ENCODE assay signal across 15 cellular contexts in genomic region chr14:24426150-24426911, GRCh38. TPM values are rescaled to one million over a fixed set of nuclear protein-coding genes. Genes with fewer than 3 reads are reported as not detected.
DNase-seq lines count a peak whose midpoint lies in the region; ATAC-seq, FAIRE-seq and TF ChIP-seq lines count a peak whose summit lies in the region.
"Had no signal": no experiment of that assay in that cellular context is flagged by ENCODE, and none has a peak within 500 bp of the region (broad histone marks: within the 10 kb centered on the region; RNA-seq: fewer than 3 reads in every experiment).

No MANE protein-coding gene starts in this region.

- H3K9me3 Mint-ChIP-seq in natural killer cell (no peaks in the 10 kb centered on the region), type B pancreatic cell (no peaks in the 10 kb centered on the region)
- H3K9me3 Mint-ChIP-seq in natural killer cell treated with Interleukin-12 subunit alpha and Interleukin-12 subunit beta and Interleukin-15 and Interleukin-18, amount 100 ng/mL, for 72 hours = no peaks in the 10 kb centered on the region
- no peaks in the 10 kb centered on the region for H3K9me3 Mint-ChIP-seq in activated T-helper 2 cell treated with anti-CD3 and anti-CD28 coated beads, Interferon-gamma antibody, Interleukin-2, Interleukin-4, amounts not matched to agents 10 μg/mL and 5 μg/mL and 100 μg/mL, durations not matched to agents 14 hours and 24 hours and 36 hours
- H3K9me3 Mint-ChIP-seq: neural progenitor cell had no signal

- dilution Hi-C loops in keratinocyte (cut with MboI; ENCODE audit: extremely low pct_ligation_motif_present, low sequenced_read_pairs) = no loop called here

- H3K9me3 ChIP-seq in keratinocyte (ENCODE audit: control insufficient read depth, low read depth, low read length) (no peaks in the 10 kb centered on the region), osteoblast (ENCODE audit: low read depth, low read length) (no peaks in the 10 kb centered on the region)

- H3K4me1 Mint-ChIP-seq in natural killer cell (peaks cover 6 to 18% of the 10 kb centered on the region in 2 donors), type B pancreatic cell (ENCODE audit: unreplicated experiment) (peaks cover 5% of the 10 kb centered on the region)
- peaks cover 16 to 23% of the 10 kb centered on the region in 2 donors for H3K4me1 Mint-ChIP-seq in natural killer cell treated with Interleukin-12 subunit alpha and Interleukin-12 subunit beta and Interleukin-15 and Interleukin-18, amount 100 ng/mL, for 72 hours (ENCODE audit: low read depth in 2 of 2)
- H3K4me1 Mint-ChIP-seq in activated T-helper 2 cell treated with anti-CD3 and anti-CD28 coated beads, Interferon-gamma antibody, Interleukin-2, Interleukin-4, amounts not matched to agents 10 μg/mL and 5 μg/mL and 100 μg/mL, durations not matched to agents 14 hours and 24 hours and 36 hours (ENCODE audit: low read depth) = peaks cover 31% of the 10 kb centered on the region

- H3K36me3 ChIP-seq in keratinocyte (ENCODE audit: control insufficient read depth in 2 of 2, extremely low read depth in 1 of 2, insufficient read depth in 2 of 2, low read length in 2 of 2) (peaks cover 0 to 2% of the 10 kb centered on the region in 2 experiments), osteoblast (ENCODE audit: insufficient read depth, low read length) (no peaks in the 10 kb centered on the region)
- H3K36me3 ChIP-seq: neural progenitor cell had no signal

- H3K27ac ChIP-seq in keratinocyte (ENCODE audit: control insufficient read depth, insufficient read depth, low read length) (no peak overlapping the region), osteoblast (ENCODE audit: low read depth, low read length) (no peak overlapping the region)
- H3K27ac ChIP-seq: KMS-11, neural progenitor cell had no signal

- H3K36me3 Mint-ChIP-seq in natural killer cell (no peaks in the 10 kb centered on the region), type B pancreatic cell (no peaks in the 10 kb centered on the region)
- H3K36me3 Mint-ChIP-seq in natural killer cell treated with Interleukin-12 subunit alpha and Interleukin-12 subunit beta and Interleukin-15 and Interleukin-18, amount 100 ng/mL, for 72 hours = no peaks in the 10 kb centered on the region
- H3K36me3 Mint-ChIP-seq in activated T-helper 2 cell treated with anti-CD3 and anti-CD28 coated beads, Interferon-gamma antibody, Interleukin-2, Interleukin-4, amounts not matched to agents 10 μg/mL and 5 μg/mL and 100 μg/mL, durations not matched to agents 14 hours and 24 hours and 36 hours (ENCODE audit: low read depth) = peaks cover 9% of the 10 kb centered on the region
- H3K36me3 Mint-ChIP-seq: neural progenitor cell had no signal

- H3K79me2 ChIP-seq in keratinocyte (ENCODE audit: control insufficient read depth, insufficient read depth, low read length) (peaks cover 10% of the 10 kb centered on the region), osteoblast (ENCODE audit: insufficient read depth, low read length) (peaks cover 13% of the 10 kb centered on the region)

- H2AFZ ChIP-seq in keratinocyte (ENCODE audit: control insufficient read depth, low read length) = peak overlapping the region; percentile 21
- no peak overlapping the region for H2AFZ ChIP-seq in osteoblast (ENCODE audit: low read length)
- H2AFZ ChIP-seq: neural progenitor cell had no signal

- ATAC-seq in natural killer cell (no peak), HG02885 (IDR thresholded peaks at IDR 0.05; ENCODE audit: poor library complexity, unreplicated experiment) (no peak)
- no peak for ATAC-seq in natural killer cell treated with Interleukin-12 subunit alpha and Interleukin-12 subunit beta and Interleukin-15 and Interleukin-18, amount 100 ng/mL, for 72 hours

- H3K4me1 ChIP-seq in keratinocyte (ENCODE audit: control insufficient read depth, extremely low read depth, insufficient read depth, low read length) (peaks cover 38% of the 10 kb centered on the region), osteoblast (ENCODE audit: insufficient read depth, low read length) (peaks cover 26% of the 10 kb centered on the region)
- H3K4me1 ChIP-seq: neural progenitor cell had no signal

- DNase-seq in natural killer cell (no peak), keratinocyte (ENCODE audit: low read depth, low spot score) (no peak), type B pancreatic cell (ENCODE audit: extremely low spot score, unreplicated experiment) (no peak), NCI-H69 (lab: John Stamatoyannopoulos, UW) (no peak), osteoblast (ENCODE audit: insufficient read length, low spot score, missing footprints) (no peak)
- DNase-seq in natural killer cell treated with Interleukin-12 subunit alpha and Interleukin-12 subunit beta and Interleukin-15 and Interleukin-18, amount 100 ng/mL, for 72 hours (ENCODE audit: low spot score) = no peak
- DNase-seq in activated T-helper 2 cell treated with anti-CD3 and anti-CD28 coated beads, Interferon-gamma antibody, Interleukin-2, Interleukin-4, amounts not matched to agents 10 μg/mL and 5 μg/mL and 100 μg/mL, durations not matched to agents 14 hours and 24 hours and 36 hours (ENCODE audit: low spot score) = no peak
- DNase-seq: NCI-H1694, NCI-H524 treated with DMSO at 0.1 percent for 48 hours had no signal

- TF ChIP-seq CTCF in natural killer cell (IDR thresholded peaks at IDR 0.05) (no peak), keratinocyte (optimal IDR thresholded peaks at IDR 0.05 in 1 of 3, IDR thresholded peaks at IDR 0.05 in 1 of 3, conservative IDR thresholded peaks at IDR 0.05 in 1 of 3; ENCODE audit: extremely low read depth in 1 of 3, insufficient read depth in 2 of 3, low read length in 3 of 3) (no peak), type B pancreatic cell (conservative IDR thresholded peaks at IDR 0.05) (no peak), osteoblast (IDR thresholded peaks at IDR 0.05; ENCODE audit: extremely low read depth, low read depth, low read length) (no peak)

- no peaks in the 10 kb centered on the region for H3K9me1 ChIP-seq in keratinocyte (ENCODE audit: control insufficient read depth, extremely low read depth, insufficient read depth, low read length)

- H3K4me2 ChIP-seq in keratinocyte (ENCODE audit: control insufficient read depth, extremely low read depth, insufficient read depth, low read depth, low read length) (peak overlapping the region; percentile 48), osteoblast (ENCODE audit: insufficient read depth, low read length) (no peak overlapping the region)
- H3K4me2 ChIP-seq: KMS-11, neural progenitor cell, smooth muscle cell had no signal

- H3K27me3 Mint-ChIP-seq in natural killer cell (ENCODE audit: low read depth in 2 of 2) (no peaks in the 10 kb centered on the region), type B pancreatic cell (no peaks in the 10 kb centered on the region)
- H3K27me3 Mint-ChIP-seq in natural killer cell treated with Interleukin-12 subunit alpha and Interleukin-12 subunit beta and Interleukin-15 and Interleukin-18, amount 100 ng/mL, for 72 hours = no peaks in the 10 kb centered on the region
- H3K27me3 Mint-ChIP-seq in activated T-helper 2 cell treated with anti-CD3 and anti-CD28 coated beads, Interferon-gamma antibody, Interleukin-2, Interleukin-4, amounts not matched to agents 10 μg/mL and 5 μg/mL and 100 μg/mL, durations not matched to agents 14 hours and 24 hours and 36 hours (ENCODE audit: low read depth) = no peaks in the 10 kb centered on the region

- FAIRE-seq in keratinocyte (lab: Jason Lieb, UNC) = no peak
- FAIRE-seq: G401.6 had no signal

- H3K4me3 Mint-ChIP-seq in natural killer cell (peak overlapping the region; percentile 14), type B pancreatic cell (peak overlapping the region; percentile 42)
- H3K4me3 Mint-ChIP-seq in natural killer cell treated with Interleukin-12 subunit alpha and Interleukin-12 subunit beta and Interleukin-15 and Interleukin-18, amount 100 ng/mL, for 72 hours = no peak overlapping the region
- H3K4me3 Mint-ChIP-seq in activated T-helper 2 cell treated with anti-CD3 and anti-CD28 coated beads, Interferon-gamma antibody, Interleukin-2, Interleukin-4, amounts not matched to agents 10 μg/mL and 5 μg/mL and 100 μg/mL, durations not matched to agents 14 hours and 24 hours and 36 hours (ENCODE audit: low read depth) = no peak overlapping the region
- H3K4me3 Mint-ChIP-seq: neural progenitor cell had no signal

- H4K20me1 ChIP-seq in keratinocyte (ENCODE audit: control insufficient read depth, extremely low read depth, insufficient read depth, low read length) = no peaks in the 10 kb centered on the region
- peaks cover 3% of the 10 kb centered on the region for H4K20me1 ChIP-seq in osteoblast (ENCODE audit: insufficient read depth, low read length)

- intact Hi-C loops in natural killer cell (cut with micrococcal nuclease) = no loop called here
- intact Hi-C loops in activated T-helper 2 cell treated with anti-CD3 and anti-CD28 coated beads, Interferon-gamma antibody, Interleukin-2, Interleukin-4, amounts not matched to agents 10 μg/mL and 5 μg/mL and 100 μg/mL, durations not matched to agents 14 hours and 24 hours and 36 hours (cut with micrococcal nuclease) = no loop called here

- H3K9ac ChIP-seq in keratinocyte (ENCODE audit: control insufficient read depth, extremely low read depth, insufficient read depth, low read length) = no peak overlapping the region
- H3K9ac ChIP-seq: KMS-11, neural progenitor cell had no signal

- H3K27ac Mint-ChIP-seq in natural killer cell = no peak overlapping the region
- H3K27ac Mint-ChIP-seq in natural killer cell treated with Interleukin-12 subunit alpha and Interleukin-12 subunit beta and Interleukin-15 and Interleukin-18, amount 100 ng/mL, for 72 hours = peak overlapping the region in 1 of 2 donors; percentile 24
- H3K27ac Mint-ChIP-seq in activated T-helper 2 cell treated with anti-CD3 and anti-CD28 coated beads, Interferon-gamma antibody, Interleukin-2, Interleukin-4, amounts not matched to agents 10 μg/mL and 5 μg/mL and 100 μg/mL, durations not matched to agents 14 hours and 24 hours and 36 hours = peak overlapping the region; percentile 11
- peak overlapping the region; percentile 48 for H3K27ac Mint-ChIP-seq in type B pancreatic cell
- H3K27ac Mint-ChIP-seq: neural progenitor cell had no signal

- H3K27me3 ChIP-seq in keratinocyte (ENCODE audit: control insufficient read depth, extremely low read depth, insufficient read depth, low read length) (no peaks in the 10 kb centered on the region), osteoblast (ENCODE audit: insufficient read depth, low read length) (no peaks in the 10 kb centered on the region)

- no peak overlapping the region for H3K4me3 ChIP-seq in keratinocyte (ENCODE audit: control insufficient read depth in 2 of 3, extremely low read depth in 1 of 3, insufficient read depth in 2 of 3, low read depth in 1 of 3, low read length in 3 of 3)
- H3K4me3 ChIP-seq in osteoblast (ENCODE audit: insufficient read depth, low read length) = no peak overlapping the region
- H3K4me3 ChIP-seq: dorsolateral prefrontal cortex, neural progenitor cell, smooth muscle cell had no signal

RNA-seq across cellular contexts. Expression of gene CBLN3, which starts 3.1 kb away (rescaled TPM):
- total RNA-seq in natural killer cell (1 to 10 TPM in 2 of 3 donors, under 1 TPM in 1; 0.75 to 1.5 (median 1.1) TPM), type B pancreatic cell (ENCODE audit: low replicate concordance) (1.4 and 2.4 TPM in 2 replicates), osteoblast (3.5 and 4.0 TPM in 2 replicates)
- total RNA-seq in natural killer cell treated with Interleukin-12 subunit alpha and Interleukin-12 subunit beta and Interleukin-15 and Interleukin-18, amount 100 ng/mL, for 72 hours = 10 to 100 TPM in 1 of 2 donors, 1 to 10 TPM in 1; 5.3 to 10.9 TPM
- 5.4 and 5.5 TPM in 2 replicates for total RNA-seq in activated T-helper 2 cell treated with anti-CD3 and anti-CD28 coated beads, Interferon-gamma antibody, Interleukin-2, Interleukin-4, amounts not matched to agents 10 μg/mL and 5 μg/mL and 100 μg/mL, durations not matched to agents 14 hours and 24 hours and 36 hours
- polyA plus RNA-seq in keratinocyte = 1.1 to 1.8 TPM (median 1.6 TPM) in 3 replicates
- polyA plus RNA-seq in keratinocyte (2011; ENCODE audit: low read depth) = 0.26 TPM
- 0.83 and 1.0 TPM in 2 replicates for polyA plus RNA-seq in keratinocyte (2011; cell fraction: cytosol; rRNA removed)
- 7.6 and 8.3 TPM in 2 replicates for polyA plus RNA-seq in keratinocyte (2011; cell fraction: nucleus; rRNA removed)
- 0.65 and 1.2 TPM in 2 replicates for polyA plus RNA-seq in keratinocyte (2012; ENCODE audit: low replicate concordance)
- 0.26 to 1.6 TPM (median 0.59 TPM) in 3 replicates for polyA minus RNA-seq in keratinocyte
- not detected for polyA minus RNA-seq in keratinocyte (2011; cell fraction: cytosol; rRNA and poly(A)+ RNA removed)
- 0.32 and 1.1 TPM in 2 replicates for polyA minus RNA-seq in keratinocyte (2011; cell fraction: nucleus; rRNA and poly(A)+ RNA removed)

RNA-seq across cellular contexts. Expression of gene KHNYN, which starts 3.4 kb away (rescaled TPM):
- total RNA-seq in natural killer cell (100 to 1,000 TPM; 106 to 141 (median 116) TPM), type B pancreatic cell (ENCODE audit: low replicate concordance) (81.3 and 113 TPM in 2 replicates), osteoblast (58.6 and 62.5 TPM in 2 replicates)
- 10 to 100 TPM; 61.7 to 65.3 TPM for total RNA-seq in natural killer cell treated with Interleukin-12 subunit alpha and Interleukin-12 subunit beta and Interleukin-15 and Interleukin-18, amount 100 ng/mL, for 72 hours
- 72.6 and 75.3 TPM in 2 replicates for total RNA-seq in activated T-helper 2 cell treated with anti-CD3 and anti-CD28 coated beads, Interferon-gamma antibody, Interleukin-2, Interleukin-4, amounts not matched to agents 10 μg/mL and 5 μg/mL and 100 μg/mL, durations not matched to agents 14 hours and 24 hours and 36 hours
- 20.4 to 26.0 TPM (median 25.6 TPM) in 3 replicates for polyA plus RNA-seq in keratinocyte
- polyA plus RNA-seq in keratinocyte (2011; ENCODE audit: low read depth) = 11.0 TPM
- polyA plus RNA-seq in keratinocyte (2011; cell fraction: cytosol; rRNA removed) = 19.1 and 19.4 TPM in 2 replicates
- polyA plus RNA-seq in keratinocyte (2011; cell fraction: nucleus; rRNA removed) = 59.1 and 62.5 TPM in 2 replicates
- 29.5 and 38.1 TPM in 2 replicates for polyA plus RNA-seq in keratinocyte (2012; ENCODE audit: low replicate concordance)
- polyA minus RNA-seq in keratinocyte = 30.4 to 55.1 TPM (median 36.3 TPM) in 3 replicates
- 18.2 TPM for polyA minus RNA-seq in keratinocyte (2011; cell fraction: cytosol; rRNA and poly(A)+ RNA removed)
- polyA minus RNA-seq in keratinocyte (2011; cell fraction: nucleus; rRNA and poly(A)+ RNA removed) = 30.8 and 40.9 TPM in 2 replicates

RNA-seq across cellular contexts. Expression of gene SDR39U1, which starts 16.2 kb away (rescaled TPM):
- total RNA-seq in natural killer cell = 100 to 1,000 TPM in 2 of 3 donors, 10 to 100 TPM in 1; 97.1 to 106 (median 100) TPM
- total RNA-seq in natural killer cell treated with Interleukin-12 subunit alpha and Interleukin-12 subunit beta and Interleukin-15 and Interleukin-18, amount 100 ng/mL, for 72 hours = 10 to 100 TPM; 33.2 to 50.7 TPM
- 40.8 and 47.7 TPM in 2 replicates for total RNA-seq in activated T-helper 2 cell treated with anti-CD3 and anti-CD28 coated beads, Interferon-gamma antibody, Interleukin-2, Interleukin-4, amounts not matched to agents 10 μg/mL and 5 μg/mL and 100 μg/mL, durations not matched to agents 14 hours and 24 hours and 36 hours
- polyA plus RNA-seq in keratinocyte = 25.3 to 31.1 TPM (median 27.4 TPM) in 3 replicates
- polyA plus RNA-seq in keratinocyte (2011; ENCODE audit: low read depth) = 1.6 TPM
- 12.9 and 25.7 TPM in 2 replicates for polyA plus RNA-seq in keratinocyte (2011; cell fraction: cytosol; rRNA removed)
- 82.1 and 87.4 TPM in 2 replicates for polyA plus RNA-seq in keratinocyte (2011; cell fraction: nucleus; rRNA removed)
- 23.7 and 29.3 TPM in 2 replicates for polyA plus RNA-seq in keratinocyte (2012; ENCODE audit: low replicate concordance)
- polyA minus RNA-seq in keratinocyte = 7.9 to 14.1 TPM (median 8.1 TPM) in 3 replicates
- polyA minus RNA-seq in keratinocyte (2011; cell fraction: cytosol; rRNA and poly(A)+ RNA removed) = 14.2 TPM
- 7.8 and 9.8 TPM in 2 replicates for polyA minus RNA-seq in keratinocyte (2011; cell fraction: nucleus; rRNA and poly(A)+ RNA removed)
- total RNA-seq in type B pancreatic cell (ENCODE audit: low replicate concordance) = 54.1 and 62.1 TPM in 2 replicates
- 11.6 and 13.0 TPM in 2 replicates for total RNA-seq in osteoblast

RNA-seq across cellular contexts. Expression of gene NYNRIN, which starts 27.5 kb away (rescaled TPM):
- under 1 TPM; 0.23 to 0.53 (median 0.42) TPM for total RNA-seq in natural killer cell
- total RNA-seq in natural killer cell treated with Interleukin-12 subunit alpha and Interleukin-12 subunit beta and Interleukin-15 and Interleukin-18, amount 100 ng/mL, for 72 hours = under 1 TPM in 1 of 2 donors, not detected in 1; 0.11 TPM
- total RNA-seq in activated T-helper 2 cell treated with anti-CD3 and anti-CD28 coated beads, Interferon-gamma antibody, Interleukin-2, Interleukin-4, amounts not matched to agents 10 μg/mL and 5 μg/mL and 100 μg/mL, durations not matched to agents 14 hours and 24 hours and 36 hours = 0.02 and 0.34 TPM in 2 replicates
- 4.9 to 9.0 TPM (median 6.5 TPM) in 3 replicates for polyA plus RNA-seq in keratinocyte
- polyA plus RNA-seq in keratinocyte (2011; ENCODE audit: low read depth) = 1.2 TPM
- polyA plus RNA-seq in keratinocyte (2011; cell fraction: cytosol; rRNA removed) = 3.4 and 4.3 TPM in 2 replicates
- polyA plus RNA-seq in keratinocyte (2011; cell fraction: nucleus; rRNA removed) = 22.8 and 30.1 TPM in 2 replicates
- 4.4 and 6.6 TPM in 2 replicates for polyA plus RNA-seq in keratinocyte (2012; ENCODE audit: low replicate concordance)
- 10.8 to 22.1 TPM (median 18.5 TPM) in 3 replicates for polyA minus RNA-seq in keratinocyte
- 10.9 TPM for polyA minus RNA-seq in keratinocyte (2011; cell fraction: cytosol; rRNA and poly(A)+ RNA removed)
- polyA minus RNA-seq in keratinocyte (2011; cell fraction: nucleus; rRNA and poly(A)+ RNA removed) = 25.7 and 35.4 TPM in 2 replicates
- total RNA-seq in type B pancreatic cell (ENCODE audit: low replicate concordance) = 79.2 and 129 TPM in 2 replicates
- total RNA-seq in osteoblast = 7.2 and 9.1 TPM in 2 replicates

RNA-seq across cellular contexts. Expression of gene NFATC4, which starts 58.3 kb away (rescaled TPM):
- not detected for total RNA-seq in natural killer cell
- total RNA-seq in natural killer cell treated with Interleukin-12 subunit alpha and Interleukin-12 subunit beta and Interleukin-15 and Interleukin-18, amount 100 ng/mL, for 72 hours = not detected
- 0.21 TPM in 1 of 2 replicates, not detected in the other for total RNA-seq in activated T-helper 2 cell treated with anti-CD3 and anti-CD28 coated beads, Interferon-gamma antibody, Interleukin-2, Interleukin-4, amounts not matched to agents 10 μg/mL and 5 μg/mL and 100 μg/mL, durations not matched to agents 14 hours and 24 hours and 36 hours
- 0.69 to 2.2 TPM (median 0.92 TPM) in 3 replicates for polyA plus RNA-seq in keratinocyte
- polyA plus RNA-seq in keratinocyte (2011; ENCODE audit: low read depth) = 0.96 TPM
- polyA plus RNA-seq in keratinocyte (2011; cell fraction: cytosol; rRNA removed) = 0.48 and 0.50 TPM in 2 replicates
- 3.6 and 5.0 TPM in 2 replicates for polyA plus RNA-seq in keratinocyte (2011; cell fraction: nucleus; rRNA removed)
- 1.2 and 1.8 TPM in 2 replicates for polyA plus RNA-seq in keratinocyte (2012; ENCODE audit: low replicate concordance)
- 0.64 to 2.6 TPM (median 2.0 TPM) in 3 replicates for polyA minus RNA-seq in keratinocyte
- polyA minus RNA-seq in keratinocyte (2011; cell fraction: cytosol; rRNA and poly(A)+ RNA removed) = 2.7 TPM
- polyA minus RNA-seq in keratinocyte (2011; cell fraction: nucleus; rRNA and poly(A)+ RNA removed) = 1.2 and 1.8 TPM in 2 replicates
- total RNA-seq in type B pancreatic cell (ENCODE audit: low replicate concordance) = 33.8 and 130 TPM in 2 replicates
- total RNA-seq in osteoblast = 101 and 107 TPM in 2 replicates

Comparison
In these comparisons a context has a peak if more than half of its experiments do, and no peak if none do; other contexts are left out.
1. H3K4me3 Mint-ChIP-seq: peak in natural killer cell (single experiment) and type B pancreatic cell (single experiment); none in natural killer cell treated with Interleukin-12 subunit alpha and Interleukin-12 subunit beta and Interleukin-15 and Interleukin-18, amount 100 ng/mL, for 72 hours (single experiment) and activated T-helper 2 cell treated with anti-CD3 and anti-CD28 coated beads, Interferon-gamma antibody, Interleukin-2, Interleukin-4, amounts not matched to agents 10 μg/mL and 5 μg/mL and 100 μg/mL, durations not matched to agents 14 hours and 24 hours and 36 hours (single experiment).
2. H3K27ac Mint-ChIP-seq: peak in activated T-helper 2 cell treated with anti-CD3 and anti-CD28 coated beads, Interferon-gamma antibody, Interleukin-2, Interleukin-4, amounts not matched to agents 10 μg/mL and 5 μg/mL and 100 μg/mL, durations not matched to agents 14 hours and 24 hours and 36 hours (single experiment) and type B pancreatic cell (single experiment); none in natural killer cell (0 of 2).